19 cellular contexts compared by ENCODE assay signal in the genomic region with DNA sequence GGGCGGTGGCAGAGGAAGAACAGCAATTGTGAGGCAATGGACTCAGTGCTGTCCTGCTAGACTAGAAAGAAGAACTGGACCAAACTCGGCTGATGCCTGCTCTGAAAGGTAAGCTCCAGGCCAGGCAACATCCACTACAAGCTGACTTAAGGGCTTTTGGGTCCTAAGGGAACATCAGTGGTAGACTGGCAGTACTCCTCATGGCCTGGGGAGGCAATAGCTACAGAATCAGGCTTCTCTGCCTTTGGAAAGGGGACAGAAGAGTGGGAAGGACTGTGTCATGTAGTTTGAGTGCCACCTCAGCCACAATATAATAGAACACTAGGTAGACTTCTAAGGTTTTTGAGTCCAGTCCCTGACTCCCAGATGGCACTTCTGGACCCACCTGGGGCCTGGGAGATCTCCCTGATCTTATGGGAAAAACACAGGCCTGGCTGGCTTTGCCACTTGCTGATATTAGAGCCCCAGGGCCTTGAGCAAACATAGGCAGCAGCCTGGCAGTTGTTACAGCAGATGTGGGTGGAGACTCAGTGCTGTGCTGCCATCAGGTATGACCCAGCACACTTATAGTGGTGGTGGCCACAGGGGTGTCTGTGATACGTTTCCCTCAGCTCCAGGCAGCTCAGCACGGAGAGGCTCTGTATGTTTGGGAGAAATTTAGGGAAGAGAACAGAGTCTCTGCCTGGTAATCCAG. TPM values are rescaled to one million over a fixed set of nuclear protein-coding genes. Genes with fewer than 3 reads are reported as not detected.
"Had no signal": no experiment of that assay in that cellular context is flagged by ENCODE, and none has a peak within 500 bp of the region (broad histone marks: within the 10 kb centered on the region; RNA-seq: fewer than 3 reads in every experiment).

No MANE protein-coding gene starts in this region.

- H3K27ac ChIP-seq: colonic mucosa, heart left ventricle, left ventricle myocardium inferior, suprapubic skin, upper lobe of left lung had no signal

- H3K4me1 ChIP-seq: colonic mucosa, heart left ventricle, left ventricle myocardium inferior, suprapubic skin, upper lobe of left lung had no signal

- H3K9me3 ChIP-seq: colonic mucosa, heart left ventricle, left ventricle myocardium inferior, suprapubic skin, upper lobe of left lung had no signal

- H3K36me3 ChIP-seq: colonic mucosa, heart left ventricle, left ventricle myocardium inferior, suprapubic skin, upper lobe of left lung had no signal

- DNase-seq: activated CD4-positive, alpha-beta T cell treated with anti-CD3 and anti-CD28 coated beads, Interleukin-2, amount 50 U/mL, for 1 hour; activated naive CD4-positive, alpha-beta T cell treated with anti-CD3 and anti-CD28 coated beads for 36 hours; activated T-cell treated with anti-CD3 and anti-CD28 coated beads for 4 hours; caudate nucleus; colonic mucosa; foreskin melanocyte; heart left ventricle; left ventricle myocardium inferior; stimulated activated CD4-positive, alpha-beta T cell treated with anti-CD3 and anti-CD28 coated beads, Interleukin-12 subunit alpha, Interleukin-12 subunit beta, amount 100 ng/mL, for 4 hours; stimulated activated CD4-positive, alpha-beta T cell treated with anti-CD3 and anti-CD28 coated beads, Interleukin-2, amount 100 ng/mL, for 48 hours; stimulated activated naive CD4-positive, alpha-beta T cell treated with Interleukin-2 at 50 U/mL for 16 hours had no signal

- H3K27me3 ChIP-seq: colonic mucosa, upper lobe of left lung had no signal

- FAIRE-seq: endothelial cell of umbilical vein, keratinocyte had no signal

- H3K4me3 ChIP-seq: colonic mucosa, heart left ventricle, left ventricle myocardium inferior, suprapubic skin, upper lobe of left lung had no signal

- ATAC-seq: activated T-helper 17 cell treated with anti-CD3 and anti-CD28 coated beads, Interleukin-2, amount 50 U/mL, for 72 hours; heart left ventricle had no signal

RNA-seq across cellular contexts. Expression of gene CLC, which starts 9.2 kb away (rescaled TPM):
- total RNA-seq: activated CD8-positive, alpha-beta memory T cell treated with anti-CD3 and anti-CD28 coated beads for 36 hours; activated naive CD4-positive, alpha-beta T cell treated with anti-CD3 and anti-CD28 coated beads for 36 hours; activated T-helper 17 cell treated with anti-CD3 and anti-CD28 coated beads, Interleukin-2, amount 50 U/mL, for 72 hours; endothelial cell of umbilical vein; left ventricle myocardium inferior; omental fat pad; pulmonary artery endothelial cell; suprapubic skin; upper lobe of left lung had no signal
- polyA plus RNA-seq: endothelial cell of umbilical vein, keratinocyte had no signal

RNA-seq across cellular contexts. Expression of gene LEUTX, which starts 31.7 kb away (rescaled TPM):
- total RNA-seq: activated CD8-positive, alpha-beta memory T cell treated with anti-CD3 and anti-CD28 coated beads for 36 hours; activated naive CD4-positive, alpha-beta T cell treated with anti-CD3 and anti-CD28 coated beads for 36 hours; activated T-helper 17 cell treated with anti-CD3 and anti-CD28 coated beads, Interleukin-2, amount 50 U/mL, for 72 hours; colonic mucosa; endothelial cell of umbilical vein; heart left ventricle; left ventricle myocardium inferior; omental fat pad; pulmonary artery endothelial cell; suprapubic skin; upper lobe of left lung had no signal
- polyA plus RNA-seq: endothelial cell of umbilical vein, heart left ventricle, keratinocyte had no signal

RNA-seq across cellular contexts. Expression of gene LGALS14, which starts 42.7 kb away (rescaled TPM):
- total RNA-seq: activated CD8-positive, alpha-beta memory T cell treated with anti-CD3 and anti-CD28 coated beads for 36 hours; colonic mucosa; endothelial cell of umbilical vein; heart left ventricle; left ventricle myocardium inferior; omental fat pad; pulmonary artery endothelial cell; suprapubic skin; upper lobe of left lung had no signal
- polyA plus RNA-seq: endothelial cell of umbilical vein, heart left ventricle, keratinocyte had no signal
